ENCODE assay signal across 15 cellular contexts in the genomic region with DNA sequence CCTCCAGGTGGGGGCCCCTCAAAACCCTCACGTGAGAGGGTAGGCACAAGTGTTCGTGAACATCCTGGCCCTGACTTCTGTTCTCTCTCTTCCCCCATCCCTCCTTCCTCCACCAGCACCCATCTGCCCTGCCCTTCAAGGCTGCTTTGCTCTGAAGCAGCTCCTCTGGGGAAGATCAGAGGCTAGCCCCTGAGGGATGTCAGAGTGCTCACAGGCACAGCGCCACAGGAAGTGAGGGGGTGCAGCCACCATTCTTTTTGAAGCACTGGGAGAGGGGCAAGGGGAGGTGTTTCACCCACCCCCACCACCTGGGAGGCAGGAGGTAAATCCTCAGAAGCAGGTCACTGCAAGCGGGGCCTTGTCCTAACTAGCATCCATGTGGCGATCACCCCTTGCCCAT. TPM values are rescaled to one million over a fixed set of nuclear protein-coding genes. Genes with fewer than 3 reads are reported as not detected.
DNase-seq lines count a peak whose midpoint lies in the region; ATAC-seq and TF ChIP-seq lines count a peak whose summit lies in the region.
"Had no signal": no experiment of that assay in that cellular context is flagged by ENCODE, and none has a peak within 500 bp of the region (broad histone marks: within the 10 kb centered on the region; RNA-seq: fewer than 3 reads in every experiment).

No MANE protein-coding gene starts in this region.

- intact Hi-C loops in Caco-2 (cut with micrococcal nuclease; ENCODE audit: unreplicated experiment) = no loop called here
- intact Hi-C loops in spleen (cut with DNase I; ENCODE audit: low total_unique reads) = no loop called here

- CTCF ChIA-PET in Caco-2 (lab: Charles Lee) = no interaction called here

- peaks cover 10% of the 10 kb centered on the region for H3K9me3 Mint-ChIP-seq in Caco-2 (ENCODE audit: unreplicated experiment)

- H3K36me3 ChIP-seq in BLaER1 treated with 17β-estradiol and CSF1 and Interleukin-3, amounts not matched to agents 10 nM and 100 nM = no peaks in the 10 kb centered on the region
- H3K36me3 ChIP-seq in Caco-2 (ENCODE audit: control insufficient read depth, insufficient read depth, low read length) = peaks cover 17% of the 10 kb centered on the region
- peaks cover 0 to 30% (median 3%) of the 10 kb centered on the region in 6 donors for H3K36me3 ChIP-seq in spleen
- H3K36me3 ChIP-seq: HAP-1 had no signal

- H3K36me3 Mint-ChIP-seq in Caco-2 (ENCODE audit: insufficient read depth, unreplicated experiment) = peaks cover 96% of the 10 kb centered on the region

- no peak overlapping the region for H3K4me3 Mint-ChIP-seq in Caco-2 (ENCODE audit: unreplicated experiment)

- no peak for TF ChIP-seq POLR2A in spleen (IDR thresholded peaks at IDR 0.05)

- no peak for TF ChIP-seq CTCF in Caco-2 (IDR thresholded peaks at IDR 0.05; ENCODE audit: insufficient read depth in 1 of 2, low read depth in 1 of 2, low read length in 1 of 2, severe bottlenecking in 1 of 2, unreplicated experiment in 1 of 2)
- no peak for TF ChIP-seq CTCF in coronary artery (IDR thresholded peaks at IDR 0.05)
- no peak for TF ChIP-seq CTCF in spleen (IDR thresholded peaks at IDR 0.05 in 8 of 11, conservative IDR thresholded peaks at IDR 0.05 in 3 of 11)

- no peak overlapping the region for H3K27ac ChIP-seq in BLaER1 treated with 17β-estradiol and CSF1 and Interleukin-3, amounts not matched to agents 10 nM and 100 nM
- peak overlapping the region in 1 of 2 donors; percentile 62 for H3K27ac ChIP-seq in coronary artery
- no peak overlapping the region for H3K27ac ChIP-seq in spleen

- peak overlapping the region in 10 of 11 experiments; percentile 15 to 55 (median 34); a peak in 15 of 22 replicates for H3K4me2 ChIP-seq in BLaER1 treated with 17β-estradiol and CSF1 and Interleukin-3, amounts not matched to agents 10 nM and 100 nM

- 76 to 82% (median 79%) methylated on average over 4 to 5 of the region's 5 CpGs for WGBS in spleen, 5 donors

- BruUV-seq in Caco-2 (replicated peaks; lab: Mats Ljungman, UMichigan) = no TSS peak

- H3K27me3 ChIP-seq in BLaER1 treated with 17β-estradiol and CSF1 and Interleukin-3, amounts not matched to agents 10 nM and 100 nM = no peaks in the 10 kb centered on the region
- H3K27me3 ChIP-seq in Caco-2 (replicated peaks; ENCODE audit: control insufficient read depth, insufficient read depth, low read length) = no peaks in the 10 kb centered on the region
- no peaks in the 10 kb centered on the region for H3K27me3 ChIP-seq in spleen (replicated peaks in 1 of 7)

- no peaks in the 10 kb centered on the region for H3K9me3 ChIP-seq in BLaER1 treated with 17β-estradiol and CSF1 and Interleukin-3, amounts not matched to agents 10 nM and 100 nM (replicated peaks in 1 of 11)
- H3K9me3 ChIP-seq in Caco-2 (peaks cover 29% of the 10 kb centered on the region), spleen (no peaks in the 10 kb centered on the region)
- H3K9me3 ChIP-seq: HAP-1 had no signal

- 0 out of 22 replicates have a peak overlapping the region, but pooled peaks of 1 of the 11 experiments have one; percentile 9 for H3K9ac ChIP-seq in BLaER1 treated with 17β-estradiol and CSF1 and Interleukin-3, amounts not matched to agents 10 nM and 100 nM

- peaks cover 6% of the 10 kb centered on the region for H3K27me3 Mint-ChIP-seq in Caco-2 (ENCODE audit: insufficient read depth, unreplicated experiment)

- ATAC-seq in HG03039 (IDR thresholded peaks at IDR 0.05; ENCODE audit: unreplicated experiment) = no peak
- ATAC-seq: K562 had no signal

- H4K20me1 ChIP-seq in BLaER1 treated with 17β-estradiol and CSF1 and Interleukin-3, amounts not matched to agents 10 nM and 100 nM = no peaks in the 10 kb centered on the region

- peak overlapping the region; percentile 55 for H3K27ac Mint-ChIP-seq in Caco-2 (ENCODE audit: unreplicated experiment)

- H3K4me1 Mint-ChIP-seq in Caco-2 (ENCODE audit: low read depth, unreplicated experiment) = peaks cover 12% of the 10 kb centered on the region

- H3K4me3 ChIP-seq in BLaER1 treated with 17β-estradiol and CSF1 and Interleukin-3, amounts not matched to agents 10 nM and 100 nM = no peak overlapping the region
- H3K4me3 ChIP-seq in Caco-2 (ENCODE audit: low read depth, low read length) (no peak overlapping the region), coronary artery (no peak overlapping the region), spleen (no peak overlapping the region)
- H3K4me3 ChIP-seq: HAP-1, K562 had no signal

- DNase-seq in Caco-2 (no peak), coronary artery (ENCODE audit: low spot score) (peak; percentile 58), spleen (peak; percentile 46), NCI-H1105 treated with DMSO at 0.1 percent for 48 hours (lab: John Stamatoyannopoulos, UW) (no peak), SW 1271 (lab: John Stamatoyannopoulos, UW) (no peak)
- DNase-seq: ACHN, DMS 273 treated with DMSO at 0.1 percent for 48 hours, NCI-H1417 treated with DMSO at 0.1 percent for 48 hours, NCI-H187 treated with DMSO at 0.1 percent for 48 hours, NCI-H2227 treated with DMSO at 0.1 percent for 48 hours, OCI-M1 had no signal

- H3K4me1 ChIP-seq in BLaER1 treated with 17β-estradiol and CSF1 and Interleukin-3, amounts not matched to agents 10 nM and 100 nM = peaks cover 9 to 17% (median 14%) of the 10 kb centered on the region in 10 experiments
- H3K4me1 ChIP-seq in Caco-2 (peaks cover 28% of the 10 kb centered on the region), spleen (peaks cover 0 to 12% (median 0%) of the 10 kb centered on the region in 6 donors)
- H3K4me1 ChIP-seq: HAP-1 had no signal

- POLR2A ChIA-PET in Caco-2 (lab: Charles Lee) = no interaction called here

RNA-seq across cellular contexts. Expression of gene MOCS1, which starts 11.4 kb away (rescaled TPM):
- total RNA-seq in Caco-2 (2022) (43.4 and 44.7 TPM in 2 replicates), spleen (10 to 100 TPM in 1 of 7 donors, 1 to 10 TPM in 6; 5.0 to 10.2 (median 8.3) TPM)
- 1 to 10 TPM; 1.2 to 1.9 (median 1.9) TPM for polyA plus RNA-seq in spleen

Comparison
In these comparisons a context has a peak if more than half of its experiments do, and no peak if none do; other contexts are left out.
1. DNase-seq: peak in coronary artery (single experiment) and spleen (single experiment); none in Caco-2 (0 of 2), NCI-H1105 treated with DMSO at 0.1 percent for 48 hours (single experiment) and SW 1271 (0 of 2).